15 cellular contexts compared by ENCODE assay signal in genomic region chr10:1309969-1310789, GRCh38.
DNase-seq lines count a peak whose midpoint lies in the region; ATAC-seq and TF ChIP-seq lines count a peak whose summit lies in the region.
"Had no signal": no experiment of that assay in that cellular context is flagged by ENCODE, and none has a peak within 500 bp of the region (broad histone marks: within the 10 kb centered on the region; RNA-seq: fewer than 3 reads in every experiment).

No MANE protein-coding gene starts in this region.

- no peaks in the 10 kb centered on the region for H3K27me3 ChIP-seq in NT2/D1 (ENCODE audit: insufficient read depth, insufficient read length)
- H3K27me3 ChIP-seq: BLaER1 treated with 17β-estradiol and CSF1 and Interleukin-3, amounts not matched to agents 10 nM and 100 nM had no signal

- H3K27ac Mint-ChIP-seq in nephron progenitor cell: peak overlapping the region; percentile 59

- H3K4me1 ChIP-seq in NT2/D1 (ENCODE audit: insufficient read depth, insufficient read length): peaks cover 9% of the 10 kb centered on the region

- ATAC-seq in HG03039 (IDR thresholded peaks at IDR 0.05; ENCODE audit: unreplicated experiment): no peak
- no peak for ATAC-seq in GM19463 (IDR thresholded peaks at IDR 0.05; ENCODE audit: unreplicated experiment)

- no peak overlapping the region for H3K9ac ChIP-seq in NT2/D1 (ENCODE audit: insufficient read length, low read depth)
- H3K9ac ChIP-seq: BLaER1 treated with 17β-estradiol and CSF1 and Interleukin-3, amounts not matched to agents 10 nM and 100 nM had no signal

- H3K4me3 ChIP-seq in NT2/D1 (ENCODE audit: insufficient read length, low read depth): no peak overlapping the region
- H3K4me3 ChIP-seq: BLaER1 treated with 17β-estradiol and CSF1 and Interleukin-3, amounts not matched to agents 10 nM and 100 nM had no signal

- H3K36me3 ChIP-seq in NT2/D1 (ENCODE audit: insufficient read depth, insufficient read length, low read length): no peaks in the 10 kb centered on the region
- H3K36me3 ChIP-seq: BLaER1 treated with 17β-estradiol and CSF1 and Interleukin-3, amounts not matched to agents 10 nM and 100 nM had no signal

- H3K4me1 Mint-ChIP-seq in nephron progenitor cell: peaks cover 13% of the 10 kb centered on the region

- H3K9me3 ChIP-seq in NT2/D1 (ENCODE audit: insufficient read depth, low read length): no peaks in the 10 kb centered on the region
- H3K9me3 ChIP-seq: BLaER1 treated with 17β-estradiol and CSF1 and Interleukin-3, amounts not matched to agents 10 nM and 100 nM had no signal

- DNase-seq in ELF-1 (ENCODE audit: low read depth, low spot score) (peak; percentile 51), NT2/D1 (ENCODE audit: low read depth, low spot score) (peak; percentile 63), iPS DF 4.7 (ENCODE audit: extremely low read depth, low spot score) (peak; percentile 56), nephron progenitor cell (no peak), NCI-H82 (lab: John Stamatoyannopoulos, UW) (no peak)
- no peak for DNase-seq in activated CD4-positive, alpha-beta T cell treated with anti-CD3 and anti-CD28 coated beads, Interleukin-2, amount 50 U/mL, for 4 hours
- DNase-seq: 8988T, HCEC 1CT, KBM-7, NCI-H1048, NCI-H2107, NCI-H345 had no signal

- H3K9me3 Mint-ChIP-seq in nephron progenitor cell: peaks cover 4% of the 10 kb centered on the region

- TF ChIP-seq CTCF in nephron progenitor cell (IDR thresholded peaks at IDR 0.05): no peak

- H3K4me3 Mint-ChIP-seq in nephron progenitor cell: no peak overlapping the region

- H3K27me3 Mint-ChIP-seq in nephron progenitor cell (ENCODE audit: low read depth, poor library complexity): peaks cover 22% of the 10 kb centered on the region

- no peaks in the 10 kb centered on the region for H3K36me3 Mint-ChIP-seq in nephron progenitor cell (ENCODE audit: low read depth)

Comparison
In these comparisons a context has a peak if more than half of its experiments do, and no peak if none do; other contexts are left out.
1. DNase-seq: peak in ELF-1 (single experiment), NT2/D1 (single experiment) and iPS DF 4.7 (single experiment); none in nephron progenitor cell (single experiment), activated CD4-positive, alpha-beta T cell treated with anti-CD3 and anti-CD28 coated beads, Interleukin-2, amount 50 U/mL, for 4 hours (0 of 2) and NCI-H82 (single experiment).